In the genomic region with DNA sequence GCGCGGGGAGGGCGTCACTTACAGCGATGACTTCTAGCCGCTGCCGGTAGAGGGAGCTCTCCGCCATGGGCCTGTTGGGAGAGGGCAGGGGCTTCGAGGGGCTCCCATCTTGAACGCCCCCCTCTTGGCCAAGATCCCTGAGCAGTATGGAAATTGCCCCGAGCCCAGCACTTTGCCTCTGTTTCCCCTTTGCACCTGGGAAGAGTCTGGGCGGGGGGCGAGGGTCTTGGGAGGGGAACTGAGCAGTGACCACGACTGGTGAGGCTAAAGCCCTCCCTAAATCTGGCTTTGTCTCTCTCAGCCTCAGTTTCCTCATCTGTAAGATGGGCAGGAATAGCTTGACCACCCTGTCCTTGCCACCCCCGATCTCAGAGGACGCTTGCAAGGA, we compare ENCODE assay signal across 9 cellular contexts. TPM values are rescaled to one million over a fixed set of nuclear protein-coding genes. Genes with fewer than 3 reads are reported as not detected.
DNase-seq lines count a peak whose midpoint lies in the region; ATAC-seq, FAIRE-seq and TF ChIP-seq lines count a peak whose summit lies in the region.
"Had no signal": no experiment of that assay in that cellular context is flagged by ENCODE, and none has a peak within 500 bp of the region (broad histone marks: within the 10 kb centered on the region; RNA-seq: fewer than 3 reads in every experiment).

No MANE protein-coding gene starts in this region.

- no peaks in the 10 kb centered on the region for H3K36me3 Mint-ChIP-seq in stimulated activated effector memory CD8-positive, alpha-beta T cell treated with anti-CD3 and anti-CD28 coated beads, Interleukin-12 subunit alpha, Interleukin-12 subunit beta, amount 100 ng/mL, for 72 hours

- no peak overlapping the region for H3K4me3 ChIP-seq in fibroblast of villous mesenchyme (ENCODE audit: low read depth, low read length)
- H3K4me3 ChIP-seq in vagina = no peak overlapping the region

- no peaks in the 10 kb centered on the region for H3K36me3 ChIP-seq in vagina

- peaks cover 37% of the 10 kb centered on the region for H3K4me1 Mint-ChIP-seq in stimulated activated effector memory CD8-positive, alpha-beta T cell treated with anti-CD3 and anti-CD28 coated beads, Interleukin-12 subunit alpha, Interleukin-12 subunit beta, amount 100 ng/mL, for 72 hours

- H3K27ac ChIP-seq in vagina = no peak overlapping the region

- H3K9me3 ChIP-seq in vagina = no peaks in the 10 kb centered on the region

- no peak for FAIRE-seq in HTR-8/SVneo (lab: Jason Lieb, UNC)

- ATAC-seq in stimulated activated effector memory CD8-positive, alpha-beta T cell treated with anti-CD3 and anti-CD28 coated beads, Interleukin-12 subunit alpha, Interleukin-12 subunit beta, amount 100 ng/mL, for 72 hours = peak; percentile 49
- ATAC-seq in HG03565 (IDR thresholded peaks at IDR 0.05; ENCODE audit: unreplicated experiment) = no peak

- H3K4me3 Mint-ChIP-seq in stimulated activated effector memory CD8-positive, alpha-beta T cell treated with anti-CD3 and anti-CD28 coated beads, Interleukin-12 subunit alpha, Interleukin-12 subunit beta, amount 100 ng/mL, for 72 hours = peak overlapping the region; percentile 67

- DNase-seq in SKM-1 treated with dmso at 0.1 percent for 144 hours (lab: John Stamatoyannopoulos, UW; ENCODE audit: unreplicated experiment) (peak; percentile 9), SKM-1 (lab: John Stamatoyannopoulos, UW; ENCODE audit: unreplicated experiment) (no peak), fibroblast of villous mesenchyme (ENCODE audit: low read depth) (no peak), HTR-8/SVneo (ENCODE audit: insufficient read length, low spot score) (no peak), vagina (ENCODE audit: extremely low spot score in 2 of 2) (no peak)
- peak; percentile 55 for DNase-seq in activated CD8-positive, alpha-beta memory T cell treated with anti-CD3 and anti-CD28 coated beads, Interleukin-2, amount 50 U/mL, for 4 hours
- DNase-seq in stimulated activated effector memory CD8-positive, alpha-beta T cell treated with anti-CD3 and anti-CD28 coated beads, Interleukin-12 subunit alpha, Interleukin-12 subunit beta, amount 100 ng/mL, for 72 hours (ENCODE audit: low spot score in 2 of 2) = peak; percentile 54 to 77

- intact Hi-C loops in vagina (cut with DNase I) = no loop called here

- peaks cover 12% of the 10 kb centered on the region for H3K4me1 ChIP-seq in vagina

- no peaks in the 10 kb centered on the region for H3K27me3 ChIP-seq in vagina

- H3K27ac Mint-ChIP-seq in stimulated activated effector memory CD8-positive, alpha-beta T cell treated with anti-CD3 and anti-CD28 coated beads, Interleukin-12 subunit alpha, Interleukin-12 subunit beta, amount 100 ng/mL, for 72 hours = no peak overlapping the region

- H3K9me3 Mint-ChIP-seq in stimulated activated effector memory CD8-positive, alpha-beta T cell treated with anti-CD3 and anti-CD28 coated beads, Interleukin-12 subunit alpha, Interleukin-12 subunit beta, amount 100 ng/mL, for 72 hours = no peaks in the 10 kb centered on the region

- no peak for TF ChIP-seq POLR2A in vagina (IDR thresholded peaks at IDR 0.05)

- TF ChIP-seq CTCF in fibroblast of villous mesenchyme (IDR thresholded peaks at IDR 0.05; ENCODE audit: insufficient read depth, low read depth, low read length) (peak; percentile 67), vagina (IDR thresholded peaks at IDR 0.05) (peak in 1 of 3 experiments; percentile 20)

RNA-seq across cellular contexts. Expression of a gene that starts 2.8 kb away (rescaled TPM):
- total RNA-seq in fibroblast of villous mesenchyme (under 0.01 TPM in 1 of 2 replicates, not detected in the other), vagina (0.98 TPM)

RNA-seq across cellular contexts. Expression of a gene that starts 13.5 kb away (rescaled TPM):
- total RNA-seq in fibroblast of villous mesenchyme (under 0.01 and 0.32 TPM in 2 replicates), vagina (2.7 TPM)

RNA-seq across cellular contexts. Expression of a gene that starts 26.5 kb away (rescaled TPM):
- total RNA-seq in fibroblast of villous mesenchyme = not detected in 2 replicates
- not detected for total RNA-seq in vagina
- total RNA-seq: Daoy had no signal

RNA-seq across cellular contexts. Expression of a gene that starts 27.5 kb away (rescaled TPM):
- total RNA-seq in fibroblast of villous mesenchyme (2.9 and 3.9 TPM in 2 replicates), vagina (1.5 TPM)

RNA-seq across cellular contexts. Expression of a gene that starts 31.1 kb away (rescaled TPM):
- total RNA-seq in fibroblast of villous mesenchyme (not detected in 2 replicates), vagina (not detected)
- total RNA-seq: Daoy had no signal

Comparison
In these comparisons a context has a peak if more than half of its experiments do, and no peak if none do; other contexts are left out.
1. DNase-seq: peak in SKM-1 treated with dmso at 0.1 percent for 144 hours (single experiment), activated CD8-positive, alpha-beta memory T cell treated with anti-CD3 and anti-CD28 coated beads, Interleukin-2, amount 50 U/mL, for 4 hours (single experiment) and stimulated activated effector memory CD8-positive, alpha-beta T cell treated with anti-CD3 and anti-CD28 coated beads, Interleukin-12 subunit alpha, Interleukin-12 subunit beta, amount 100 ng/mL, for 72 hours (2 of 2); none in SKM-1 (single experiment), fibroblast of villous mesenchyme (single experiment), HTR-8/SVneo (single experiment) and vagina (0 of 2).